Comparison of ENCODE assay signal across 24 cellular contexts in genomic region chr6:37673436-37673835, GRCh38. TPM values are rescaled to one million over a fixed set of nuclear protein-coding genes. Genes with fewer than 3 reads are reported as not detected.
A peak's percentile ranks its signal among the peaks of the same experiment; 100 is the strongest.
DNase-seq lines count a peak whose midpoint lies in the region; ATAC-seq, FAIRE-seq and TF ChIP-seq lines count a peak whose summit lies in the region.
"Had no signal": no experiment of that assay in that cellular context is flagged by ENCODE, and none has a peak within 500 bp of the region (broad histone marks: within the 10 kb centered on the region; RNA-seq: fewer than 3 reads in every experiment).

No MANE protein-coding gene starts in this region.

- H3K9me3 ChIP-seq in BE2C: no peaks in the 10 kb centered on the region
- no peaks in the 10 kb centered on the region for H3K9me3 ChIP-seq in lower lobe of right lung
- H3K9me3 ChIP-seq: adrenal gland, vagina had no signal

- FAIRE-seq in HTR-8/SVneo (lab: Jason Lieb, UNC): no peak
- FAIRE-seq: GM12878, K562 had no signal

- H3K4me1 Mint-ChIP-seq in glutamatergic neuron (ENCODE audit: low read depth, unreplicated experiment): peaks cover 48% of the 10 kb centered on the region
- H3K4me1 Mint-ChIP-seq: CD14-positive monocyte had no signal

- H3K9me3 Mint-ChIP-seq in glutamatergic neuron (ENCODE audit: unreplicated experiment): peaks cover 2% of the 10 kb centered on the region

- H3K4me3 ChIP-seq in BE2C (ENCODE audit: low read depth, low read length) (no peak overlapping the region), lower lobe of right lung (no peak overlapping the region)
- H3K4me3 ChIP-seq: adrenal gland, cardiac muscle cell, GM12878, hepatocyte, K562, vagina had no signal

- H3K36me3 Mint-ChIP-seq in glutamatergic neuron (ENCODE audit: unreplicated experiment): no peaks in the 10 kb centered on the region
- H3K36me3 Mint-ChIP-seq: CD14-positive monocyte had no signal

- DNase-seq in BE2C: peak; percentile 75
- DNase-seq in NCI-H1092 (lab: John Stamatoyannopoulos, UW): peak; percentile 62
- peak; percentile 56 to 83 for DNase-seq in NCI-H446 (lab: John Stamatoyannopoulos, UW)
- DNase-seq in glutamatergic neuron: peak; percentile 76
- DNase-seq in lower lobe of right lung: no peak
- no peak for DNase-seq in HTR-8/SVneo (ENCODE audit: insufficient read length, low spot score)
- DNase-seq in Kasumi-1 (lab: John Stamatoyannopoulos, UW): no peak
- no peak for DNase-seq in COLO668 (lab: John Stamatoyannopoulos, UW; ENCODE audit: unreplicated experiment)
- DNase-seq: activated CD4-positive, alpha-beta T cell treated with anti-CD3 and anti-CD28 coated beads, Interleukin-2, amount 50 U/mL, for 48 hours; activated gamma-delta T cell; adrenal gland; effector CD4-positive, alpha-beta T cell; erythroblast; foreskin keratinocyte; mammary epithelial cell; stimulated activated CD8-positive, alpha-beta memory T cell treated with anti-CD3 and anti-CD28 coated beads, Interleukin-4, amount 100 ng/mL, for 48 hours; T-helper 2 cell; WERI-Rb-1 had no signal

- H3K36me3 ChIP-seq in BE2C: no peaks in the 10 kb centered on the region
- no peaks in the 10 kb centered on the region for H3K36me3 ChIP-seq in lower lobe of right lung
- H3K36me3 ChIP-seq: adrenal gland, cardiac muscle cell, vagina had no signal

- H3K27ac Mint-ChIP-seq in glutamatergic neuron (ENCODE audit: unreplicated experiment): peak overlapping the region; percentile 73
- H3K27ac Mint-ChIP-seq: CD14-positive monocyte had no signal

- TF ChIP-seq CTCF in BE2C (IDR thresholded peaks at IDR 0.05; ENCODE audit: low read depth, low read length) (no peak), glutamatergic neuron (IDR thresholded peaks at IDR 0.05; ENCODE audit: partially characterized antibody, unreplicated experiment) (no peak), lower lobe of right lung (IDR thresholded peaks at IDR 0.05) (no peak)

- H3K4me1 ChIP-seq in BE2C (peaks cover 22% of the 10 kb centered on the region), lower lobe of right lung (no peaks in the 10 kb centered on the region)
- H3K4me1 ChIP-seq: adrenal gland, foreskin keratinocyte, vagina had no signal

- H3K27me3 ChIP-seq in BE2C (no peaks in the 10 kb centered on the region), lower lobe of right lung (ENCODE audit: low read depth) (no peaks in the 10 kb centered on the region)
- H3K27me3 ChIP-seq: adrenal gland, cardiac muscle cell, hepatocyte, vagina had no signal

- H3K4me3 Mint-ChIP-seq in glutamatergic neuron (ENCODE audit: unreplicated experiment): peak overlapping the region; percentile 63
- H3K4me3 Mint-ChIP-seq: CD14-positive monocyte had no signal

- no peak overlapping the region for H3K27ac ChIP-seq in lower lobe of right lung
- H3K27ac ChIP-seq: adrenal gland, cardiac muscle cell, foreskin keratinocyte, hepatocyte, vagina, WERI-Rb-1 had no signal

- peaks cover 3% of the 10 kb centered on the region for H3K27me3 Mint-ChIP-seq in glutamatergic neuron (ENCODE audit: unreplicated experiment)

- no peak for ATAC-seq in lower lobe of right lung
- ATAC-seq: foreskin keratinocyte, GM12878, K562 had no signal

- intact Hi-C loops in lower lobe of right lung (cut with DNase I): no loop called here

RNA-seq across cellular contexts. Expression of gene MDGA1, which starts 24.2 kb away (rescaled TPM):
- polyA plus RNA-seq in BE2C (2012; ENCODE audit: insufficient read depth, insufficient read length, low read depth): 1.9 TPM
- total RNA-seq in glutamatergic neuron (ENCODE audit: unreplicated experiment) (908 TPM), lower lobe of right lung (4.0 TPM)
- polyA plus RNA-seq: CD14-positive monocyte had no signal

Comparison
In these comparisons a context has a peak if more than half of its experiments do, and no peak if none do; other contexts are left out.
1. DNase-seq: peak in BE2C (single experiment), NCI-H1092 (single experiment), NCI-H446 (2 of 2) and glutamatergic neuron (single experiment); none in lower lobe of right lung (single experiment), HTR-8/SVneo (single experiment), Kasumi-1 (0 of 2) and COLO668 (single experiment).
2. RNA of gene MDGA1, which starts 24.2 kb away (total RNA-seq): 908 TPM in glutamatergic neuron (single experiment); 4.0 TPM in lower lobe of right lung (single experiment); every median in the first group is over 100 times any median in the second.